Comparison of ENCODE assay signal across 8 cellular contexts in the genomic region with DNA sequence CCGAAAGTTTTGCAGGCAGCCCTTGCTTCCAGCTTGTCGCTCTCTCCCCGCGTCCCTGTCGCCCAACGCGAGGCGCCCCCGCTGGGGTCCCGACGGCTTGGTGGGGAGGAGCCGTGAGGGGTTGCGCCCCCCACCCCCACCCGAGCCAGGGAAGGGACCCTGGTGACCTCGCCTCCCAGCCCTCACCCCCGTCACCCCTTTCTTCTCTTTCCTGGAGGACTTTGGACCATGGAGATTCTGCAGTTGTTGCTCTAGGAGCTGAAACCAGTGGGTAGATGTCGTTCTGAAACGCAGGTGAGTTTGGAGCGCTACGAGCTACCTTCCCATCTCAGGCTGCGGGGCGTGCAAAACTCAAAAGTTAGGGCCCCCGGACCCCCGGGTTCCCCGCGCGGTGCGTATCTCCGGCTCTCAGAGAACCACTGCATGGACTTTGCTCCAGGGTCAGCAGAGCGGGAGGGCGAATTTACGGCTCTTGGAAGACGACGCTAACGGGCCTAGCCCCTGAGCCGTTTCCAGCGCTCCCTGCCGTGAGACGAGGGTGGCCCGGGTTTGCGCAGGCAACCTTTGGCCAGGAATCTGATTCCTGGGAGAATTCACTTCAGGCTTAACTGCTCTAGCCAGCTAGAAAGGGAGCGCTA. TPM values are rescaled to one million over a fixed set of nuclear protein-coding genes. Genes with fewer than 3 reads are reported as not detected.
DNase-seq lines count a peak whose midpoint lies in the region; ATAC-seq and TF ChIP-seq lines count a peak whose summit lies in the region.

No MANE protein-coding gene starts in this region.

- H3K4me1 ChIP-seq in HEK293 (ENCODE audit: control insufficient read depth, insufficient read depth, low read length): peaks cover 5% of the 10 kb centered on the region
- H3K4me1 ChIP-seq in SJSA1 (replicated peaks): peaks cover 9% of the 10 kb centered on the region
- H3K4me1 ChIP-seq in colonic mucosa: peaks cover 5% of the 10 kb centered on the region
- H3K4me1 ChIP-seq in liver (ENCODE audit: control insufficient read depth in 4 of 4, insufficient read depth in 4 of 4, low read length in 3 of 4): peaks cover 5 to 35% (median 19%) of the 10 kb centered on the region in 4 donors

- POLR2A ChIA-PET in BJ (lab: Charles Lee): no interaction called here
- POLR2A ChIA-PET in HEK293 (lab: Yijun Ruan, JAX): interaction anchor here (0.6 to 0.7 kb wide), 2 partner anchors 10 to 72 kb away, joined by 3 to 4 read pairs; no protein-coding TSS in a partner anchor

- no peaks in the 10 kb centered on the region for H3K9me3 Mint-ChIP-seq in stimulated activated naive CD8-positive, alpha-beta T cell treated with anti-CD3 and anti-CD28 coated beads, Interleukin-15, amount 100 ng/mL, for 72 hours

- CTCF ChIA-PET in BJ (lab: Yijun Ruan, JAX): interaction anchor here (0.6 to 3.3 kb wide), 24 partner anchors 11 to 1114 kb away, joined by 3 to 19 read pairs (median 4); no protein-coding TSS in a partner anchor
- CTCF ChIA-PET in HEK293 (lab: Yijun Ruan, JAX): interaction anchor here (0.5 to 4.2 kb wide), 17 partner anchors 9 to 858 kb away, joined by 3 to 19 read pairs (median 4); no protein-coding TSS in a partner anchor

- no peaks in the 10 kb centered on the region for H3K27me3 ChIP-seq in BJ (ENCODE audit: control insufficient read depth, insufficient read depth, low read length)
- no peaks in the 10 kb centered on the region for H3K27me3 ChIP-seq in SJSA1 (replicated peaks)
- no peaks in the 10 kb centered on the region for H3K27me3 ChIP-seq in colonic mucosa
- no peaks in the 10 kb centered on the region for H3K27me3 ChIP-seq in liver (ENCODE audit: control insufficient read depth in 4 of 4, insufficient read depth in 4 of 4, low read length in 3 of 4)

- peak in 1 of 2 donors; percentile 9 for TF ChIP-seq RAD21 in liver (IDR thresholded peaks at IDR 0.05)

- H3K4me1 Mint-ChIP-seq in stimulated activated naive CD8-positive, alpha-beta T cell treated with anti-CD3 and anti-CD28 coated beads, Interleukin-15, amount 100 ng/mL, for 72 hours: peaks cover 49% of the 10 kb centered on the region

- 3% methylated on average over 42 of the region's 42 CpGs for WGBS in liver

- H3K36me3 ChIP-seq in BJ (ENCODE audit: control insufficient read depth, insufficient read depth, low read length): no peaks in the 10 kb centered on the region; the same call in 1 of the 2 replicates
- H3K36me3 ChIP-seq in HEK293 (ENCODE audit: control insufficient read depth in 2 of 2, insufficient read depth in 1 of 2, low read length in 2 of 2): no peaks in the 10 kb centered on the region
- 0 out of 2 replicates have a peak, but pooled peaks cover 5% of the 10 kb centered on the region for H3K36me3 ChIP-seq in SJSA1
- no peaks in the 10 kb centered on the region for H3K36me3 ChIP-seq in colonic mucosa
- peaks cover 0 to 2% (median under 1%) of the 10 kb centered on the region in 4 donors for H3K36me3 ChIP-seq in liver (ENCODE audit: control insufficient read depth in 4 of 4, insufficient read depth in 3 of 4, low read depth in 1 of 4, low read length in 3 of 4)

- H3K27ac ChIP-seq in HEK293 (ENCODE audit: extremely low read depth, low read depth, low read length) (peak overlapping the region; percentile 50; the same call in 1 of the 2 replicates), SJSA1 (no peak overlapping the region), colonic mucosa (peak overlapping the region; percentile 85), liver (ENCODE audit: low read depth in 1 of 2, low read length in 2 of 2) (peak overlapping the region; percentile 54 to 68)

- TF ChIP-seq CTCF in BJ (IDR thresholded peaks at IDR 0.05; ENCODE audit: insufficient read depth, low read depth, low read length) (peak; percentile 30; the same call in 1 of the 2 replicates), HEK293 (tag by site-specific recombination; IDR thresholded peaks at IDR 0.05) (0 out of 2 replicates have a peak, but pooled peaks have one; percentile 29), colonic mucosa (IDR thresholded peaks at IDR 0.05) (no peak), liver (IDR thresholded peaks at IDR 0.05; ENCODE audit: low read depth, low read length, missing input control) (no peak)

- intact Hi-C loops in colonic mucosa (cut with DNase I): loop anchor here (5.0 kb wide), 1 partner anchor 130 kb away; no protein-coding TSS in a partner anchor

- H3K4me3 Mint-ChIP-seq in stimulated activated naive CD8-positive, alpha-beta T cell treated with anti-CD3 and anti-CD28 coated beads, Interleukin-15, amount 100 ng/mL, for 72 hours: peak overlapping the region; percentile 81 to 85

- peak overlapping the region; percentile 54 to 81 for H3K9ac ChIP-seq in colonic mucosa (ENCODE audit: low read depth in 2 of 2, low read length in 2 of 2)
- H3K9ac ChIP-seq in liver (ENCODE audit: low read depth in 1 of 2, low read length in 2 of 2): peak overlapping the region; percentile 50 to 63

- H3K9me3 ChIP-seq in HEK293 (ENCODE audit: control insufficient read depth, insufficient read depth, low read depth, low read length): no peaks in the 10 kb centered on the region
- H3K9me3 ChIP-seq in SJSA1 (replicated peaks): no peaks in the 10 kb centered on the region; the same call in 1 of the 2 replicates
- H3K9me3 ChIP-seq in colonic mucosa: no peaks in the 10 kb centered on the region
- H3K9me3 ChIP-seq in liver (ENCODE audit: control insufficient read depth in 4 of 4, low read length in 3 of 4): no peaks in the 10 kb centered on the region

- no peak for ATAC-seq in stimulated activated naive CD8-positive, alpha-beta T cell treated with anti-CD3 and anti-CD28 coated beads, Interleukin-15, amount 100 ng/mL, for 72 hours
- no peak for ATAC-seq in HG02588 (IDR thresholded peaks at IDR 0.05; ENCODE audit: unreplicated experiment)

- DNase-seq in BJ (ENCODE audit: low read depth) (no peak), SJSA1 (ENCODE audit: low read depth in 1 of 2, low spot score in 2 of 2) (peak in 1 of 2 experiments; percentile 22), colonic mucosa (peak; percentile 80)
- DNase-seq in stimulated activated naive CD8-positive, alpha-beta T cell treated with anti-CD3 and anti-CD28 coated beads, Interleukin-15, amount 100 ng/mL, for 72 hours: no peak
- DNase-seq in stimulated activated CD4-positive, alpha-beta T cell treated with anti-CD3 and anti-CD28 coated beads, Interleukin-4, amount 100 ng/mL, for 24 hours: no peak

- H3K27ac Mint-ChIP-seq in stimulated activated naive CD8-positive, alpha-beta T cell treated with anti-CD3 and anti-CD28 coated beads, Interleukin-15, amount 100 ng/mL, for 72 hours: peak overlapping the region; percentile 29 to 80

- peaks cover 18% of the 10 kb centered on the region for H3K27me3 Mint-ChIP-seq in stimulated activated naive CD8-positive, alpha-beta T cell treated with anti-CD3 and anti-CD28 coated beads, Interleukin-15, amount 100 ng/mL, for 72 hours

- H3K4me3 ChIP-seq in BJ (ENCODE audit: low read depth, low read length): peak overlapping the region; percentile 79
- H3K4me3 ChIP-seq in HEK293 (ENCODE audit: low read depth, low read length): peak overlapping the region; percentile 48
- peak overlapping the region; percentile 56 for H3K4me3 ChIP-seq in SJSA1
- peak overlapping the region; percentile 80 for H3K4me3 ChIP-seq in colonic mucosa
- H3K4me3 ChIP-seq in liver (ENCODE audit: low read depth in 1 of 3, low read length in 3 of 3): peak overlapping the region; percentile 63 to 87 (median 80)

TF ChIP-seq in HEK293, 187 proteins besides CTCF, POLR2A, EP300 and RAD21 (continues in another document):
- peak; percentile 52; the same call in 1 of the 2 replicates for TF ChIP-seq KLF16 (tag by site-specific recombination; IDR thresholded peaks at IDR 0.05)
- TF ChIP-seq, protein P1, sequence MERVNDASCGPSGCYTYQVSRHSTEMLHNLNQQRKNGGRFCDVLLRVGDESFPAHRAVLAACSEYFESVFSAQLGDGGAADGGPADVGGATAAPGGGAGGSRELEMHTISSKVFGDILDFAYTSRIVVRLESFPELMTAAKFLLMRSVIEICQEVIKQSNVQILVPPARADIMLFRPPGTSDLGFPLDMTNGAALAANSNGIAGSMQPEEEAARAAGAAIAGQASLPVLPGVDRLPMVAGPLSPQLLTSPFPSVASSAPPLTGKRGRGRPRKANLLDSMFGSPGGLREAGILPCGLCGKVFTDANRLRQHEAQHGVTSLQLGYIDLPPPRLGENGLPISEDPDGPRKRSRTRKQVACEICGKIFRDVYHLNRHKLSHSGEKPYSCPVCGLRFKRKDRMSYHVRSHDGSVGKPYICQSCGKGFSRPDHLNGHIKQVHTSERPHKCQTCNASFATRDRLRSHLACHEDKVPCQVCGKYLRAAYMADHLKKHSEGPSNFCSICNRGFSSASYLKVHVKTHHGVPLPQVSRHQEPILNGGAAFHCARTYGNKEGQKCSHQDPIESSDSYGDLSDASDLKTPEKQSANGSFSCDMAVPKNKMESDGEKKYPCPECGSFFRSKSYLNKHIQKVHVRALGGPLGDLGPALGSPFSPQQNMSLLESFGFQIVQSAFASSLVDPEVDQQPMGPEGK (tag by site-specific recombination; IDR thresholded peaks at IDR 0.05): peak; percentile 66
- peak; percentile 50; the same call in 1 of the 2 replicates for TF ChIP-seq ZSCAN30 (tag by site-specific recombination; IDR thresholded peaks at IDR 0.05)

TF ChIP-seq in liver, 16 proteins besides CTCF, POLR2A, EP300 and RAD21 (continues in another document):
- TF ChIP-seq, protein P2, sequence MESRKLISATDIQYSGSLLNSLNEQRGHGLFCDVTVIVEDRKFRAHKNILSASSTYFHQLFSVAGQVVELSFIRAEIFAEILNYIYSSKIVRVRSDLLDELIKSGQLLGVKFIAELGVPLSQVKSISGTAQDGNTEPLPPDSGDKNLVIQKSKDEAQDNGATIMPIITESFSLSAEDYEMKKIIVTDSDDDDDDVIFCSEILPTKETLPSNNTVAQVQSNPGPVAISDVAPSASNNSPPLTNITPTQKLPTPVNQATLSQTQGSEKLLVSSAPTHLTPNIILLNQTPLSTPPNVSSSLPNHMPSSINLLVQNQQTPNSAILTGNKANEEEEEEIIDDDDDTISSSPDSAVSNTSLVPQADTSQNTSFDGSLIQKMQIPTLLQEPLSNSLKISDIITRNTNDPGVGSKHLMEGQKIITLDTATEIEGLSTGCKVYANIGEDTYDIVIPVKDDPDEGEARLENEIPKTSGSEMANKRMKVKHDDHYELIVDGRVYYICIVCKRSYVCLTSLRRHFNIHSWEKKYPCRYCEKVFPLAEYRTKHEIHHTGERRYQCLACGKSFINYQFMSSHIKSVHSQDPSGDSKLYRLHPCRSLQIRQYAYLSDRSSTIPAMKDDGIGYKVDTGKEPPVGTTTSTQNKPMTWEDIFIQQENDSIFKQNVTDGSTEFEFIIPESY (IDR thresholded peaks at IDR 0.05): no peak
- no peak for TF ChIP-seq SP1 (IDR thresholded peaks at IDR 0.05)
- TF ChIP-seq JUND (IDR thresholded peaks at IDR 0.05): peak in 1 of 2 donors; percentile 24
- peak; percentile 51 for TF ChIP-seq HNF4G (IDR thresholded peaks at IDR 0.05)
- no peak for TF ChIP-seq FOXA2 (IDR thresholded peaks at IDR 0.05)
- TF ChIP-seq FOXA1 (IDR thresholded peaks at IDR 0.05): no peak

RNA-seq across cellular contexts. Expression of a gene that starts 0.7 kb away (rescaled TPM):
- 2.7 and 4.6 TPM in 2 replicates for polyA plus RNA-seq in BJ (2011; rRNA removed)
- 6.7 and 7.2 TPM in 2 replicates for polyA minus RNA-seq in BJ (2011; rRNA and poly(A)+ RNA removed)
- total RNA-seq in SJSA1 (2014; rRNA removed; shearing (Covaris generic)): 0.91 and 2.7 TPM in 2 replicates
- total RNA-seq in colonic mucosa: 10 to 100 TPM; 13.0 to 15.1 TPM
- total RNA-seq in liver: 1 to 10 TPM; 2.1 to 5.9 TPM
- polyA plus RNA-seq in liver: 1 to 10 TPM; 4.6 to 7.4 TPM

Comparison
In these comparisons a context has a peak if more than half of its experiments do, and no peak if none do; other contexts are left out.
1. CTCF ChIP-seq: peak in BJ (single experiment) and HEK293 (single experiment); none in colonic mucosa (single experiment) and liver (single experiment).
2. Peak in every context shown above with its lines, with median percentiles within 50 percentile points of each other: H3K4me3 ChIP-seq.